ENCODE assay signal across 5 cellular contexts in the genomic region with DNA sequence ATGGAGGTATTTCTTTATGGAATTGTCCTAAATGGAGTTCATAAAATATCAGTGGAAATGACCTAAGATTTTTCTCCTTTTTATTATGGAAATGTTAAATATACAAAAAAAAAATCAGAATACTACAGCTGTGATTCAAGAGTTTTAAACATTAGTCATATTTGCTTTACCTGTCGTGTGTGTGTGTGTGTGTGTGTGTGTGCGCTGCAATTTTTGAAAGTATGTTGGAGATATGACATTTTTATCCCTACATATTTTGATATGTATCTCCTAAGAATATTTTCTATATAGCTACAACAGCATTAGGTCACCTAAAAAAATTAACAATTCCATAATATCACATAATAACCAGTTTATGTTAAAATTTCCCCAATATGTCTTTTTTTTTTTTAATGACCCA.
"Had no signal": no experiment of that assay in that cellular context is flagged by ENCODE, and none has a peak within 500 bp of the region (broad histone marks: within the 10 kb centered on the region; RNA-seq: fewer than 3 reads in every experiment).

No MANE protein-coding gene starts in this region.

- H3K4me3 ChIP-seq: GM23338, K562 had no signal

- DNase-seq: H9, HCEC 1CT, IMR-90 had no signal

- H3K27ac Mint-ChIP-seq: GM23338, H9 had no signal

- H2AFZ ChIP-seq: GM23338 had no signal

- H3K4me3 Mint-ChIP-seq: GM23338, H9 had no signal

- H3K4me2 ChIP-seq: GM23338 had no signal

- ATAC-seq: GM23338, K562 had no signal
